Comparison of ENCODE assay signal across 14 cellular contexts in genomic region chr4:61922766-61923165, GRCh38.
"Had no signal": no experiment of that assay in that cellular context is flagged by ENCODE, and none has a peak within 500 bp of the region (broad histone marks: within the 10 kb centered on the region; RNA-seq: fewer than 3 reads in every experiment).

No MANE protein-coding gene starts in this region.

- H3K27me3 ChIP-seq: adrenal gland, esophagus squamous epithelium, neural progenitor cell, vagina had no signal

- H3K36me3 ChIP-seq: adrenal gland, esophagus squamous epithelium, neural progenitor cell, vagina had no signal

- H3K4me1 Mint-ChIP-seq: activated naive CD4-positive, alpha-beta T cell treated with anti-CD3 and anti-CD28 coated beads, Interleukin-2, amount 50 U/mL, for 24 hours; naive thymus-derived CD4-positive, alpha-beta T cell had no signal

- H3K27ac Mint-ChIP-seq: activated naive CD4-positive, alpha-beta T cell treated with anti-CD3 and anti-CD28 coated beads, Interleukin-2, amount 50 U/mL, for 24 hours; activated T-cell treated with anti-CD3 and anti-CD28 coated beads, Interleukin-2, amount 50 U/mL, for 72 hours; dendritic cell treated with granulocyte-macrophage colony-stimulating factor and Interleukin-4, amounts not matched to agents 40 ng/mL and 50 ng/mL, for 4 days; naive thymus-derived CD4-positive, alpha-beta T cell; neural progenitor cell; progenitor cell of endocrine pancreas; stimulated activated naive CD8-positive, alpha-beta T cell treated with anti-CD3 and anti-CD28 coated beads, Interleukin-15, Interleukin-2, amounts not matched to agents 100 ng/mL and 50 ng/mL, for 24 hours had no signal

- H3K9me3 Mint-ChIP-seq: neural progenitor cell; stimulated activated naive CD8-positive, alpha-beta T cell treated with anti-CD3 and anti-CD28 coated beads, Interleukin-15, Interleukin-2, amounts not matched to agents 100 ng/mL and 50 ng/mL, for 24 hours had no signal

- H3K9me3 ChIP-seq: adrenal gland, esophagus squamous epithelium, vagina had no signal

- H3K36me3 Mint-ChIP-seq: activated naive CD4-positive, alpha-beta T cell treated with anti-CD3 and anti-CD28 coated beads, Interleukin-2, amount 50 U/mL, for 24 hours; naive thymus-derived CD4-positive, alpha-beta T cell had no signal

- H2AFZ ChIP-seq: neural progenitor cell had no signal

- ATAC-seq: activated T-cell treated with anti-CD3 and anti-CD28 coated beads, Interleukin-2, amount 50 U/mL, for 72 hours; left cardiac atrium; naive thymus-derived CD4-positive, alpha-beta T cell had no signal

- H3K27ac ChIP-seq: adrenal gland, esophagus squamous epithelium, neural progenitor cell, vagina had no signal

- H3K4me3 ChIP-seq: adrenal gland, esophagus squamous epithelium, neural progenitor cell, vagina had no signal

- H3K9ac ChIP-seq: neural progenitor cell had no signal

- H3K4me2 ChIP-seq: neural progenitor cell had no signal

- DNase-seq: activated CD4-positive, alpha-beta T cell treated with anti-CD3 and anti-CD28 coated beads, Interleukin-2, amount 50 U/mL, for 4 hours; activated gamma-delta T cell; activated T-cell treated with anti-CD3 and anti-CD28 coated beads, Interleukin-2, amount 50 U/mL, for 72 hours; adrenal gland; effector CD8-positive, alpha-beta T cell; esophagus squamous epithelium; left cardiac atrium; naive thymus-derived CD4-positive, alpha-beta T cell had no signal

- H3K4me1 ChIP-seq: vagina had no signal

- H3K4me3 Mint-ChIP-seq: activated naive CD4-positive, alpha-beta T cell treated with anti-CD3 and anti-CD28 coated beads, Interleukin-2, amount 50 U/mL, for 24 hours; activated T-cell treated with anti-CD3 and anti-CD28 coated beads, Interleukin-2, amount 50 U/mL, for 72 hours; dendritic cell treated with granulocyte-macrophage colony-stimulating factor and Interleukin-4, amounts not matched to agents 40 ng/mL and 50 ng/mL, for 4 days; naive thymus-derived CD4-positive, alpha-beta T cell; neural progenitor cell; stimulated activated naive CD8-positive, alpha-beta T cell treated with anti-CD3 and anti-CD28 coated beads, Interleukin-15, Interleukin-2, amounts not matched to agents 100 ng/mL and 50 ng/mL, for 24 hours had no signal

- H3K27me3 Mint-ChIP-seq: activated naive CD4-positive, alpha-beta T cell treated with anti-CD3 and anti-CD28 coated beads, Interleukin-2, amount 50 U/mL, for 24 hours; dendritic cell treated with granulocyte-macrophage colony-stimulating factor and Interleukin-4, amounts not matched to agents 40 ng/mL and 50 ng/mL, for 4 days; naive thymus-derived CD4-positive, alpha-beta T cell; stimulated activated naive CD8-positive, alpha-beta T cell treated with anti-CD3 and anti-CD28 coated beads, Interleukin-15, Interleukin-2, amounts not matched to agents 100 ng/mL and 50 ng/mL, for 24 hours had no signal
